ENCODE assay signal across 8 cellular contexts in the genomic region with DNA sequence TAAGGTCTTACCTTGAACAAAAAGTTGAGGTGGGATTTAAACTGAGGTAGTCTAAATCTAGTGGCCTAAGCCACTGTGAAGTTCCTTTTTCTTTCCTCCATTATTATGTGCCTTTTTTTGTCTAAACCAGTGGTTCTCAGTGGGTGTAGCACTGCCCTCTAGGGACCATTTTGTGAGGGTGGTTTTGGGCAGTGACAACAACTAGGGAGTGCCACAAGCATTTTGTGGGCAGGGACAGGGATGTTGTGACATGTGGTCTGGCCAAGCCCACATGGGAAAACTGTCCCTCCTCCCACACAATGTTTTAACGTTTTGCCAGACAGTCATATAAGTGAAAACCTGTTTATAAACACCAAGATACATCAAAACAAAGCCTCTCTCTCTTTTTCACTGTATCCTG.
DNase-seq lines count a peak whose midpoint lies in the region; ATAC-seq and TF ChIP-seq lines count a peak whose summit lies in the region.

No MANE protein-coding gene starts in this region.

- CTCF ChIA-PET in BJ (lab: Yijun Ruan, JAX) = interaction anchor here (0.6 to 2.5 kb wide), 8 partner anchors 9 to 1006 kb away, joined by 3 to 12 read pairs (median 3); partner anchors contain the start of gene FLRT3

- H3K4me3 ChIP-seq in BJ (ENCODE audit: low read depth, low read length) = no peak overlapping the region
- no peak overlapping the region for H3K4me3 ChIP-seq in foreskin fibroblast (ENCODE audit: low read depth in 1 of 2, low read length in 2 of 2)
- H3K4me3 ChIP-seq in upper lobe of left lung = no peak overlapping the region

- ATAC-seq in GM18858 (IDR thresholded peaks at IDR 0.05; ENCODE audit: unreplicated experiment) (peak; percentile 87), HG03342 (IDR thresholded peaks at IDR 0.05; ENCODE audit: unreplicated experiment) (peak; percentile 79), upper lobe of left lung (ENCODE audit: low FRiP score in 2 of 2) (peak; percentile 38 to 57)
- ATAC-seq in activated T-helper 17 cell treated with anti-CD3 and anti-CD28 coated beads, Interleukin-2, amount 50 U/mL, for 72 hours (replicated peaks) = no peak

- peaks cover 0 to 5% (median 0%) of the 10 kb centered on the region in 4 donors for H3K4me1 ChIP-seq in upper lobe of left lung

- H3K9me3 Mint-ChIP-seq in activated T-helper 17 cell treated with anti-CD3 and anti-CD28 coated beads, Interleukin-2, amount 50 U/mL, for 72 hours = peaks cover 15% of the 10 kb centered on the region

- H3K27ac Mint-ChIP-seq in activated T-helper 17 cell treated with anti-CD3 and anti-CD28 coated beads, Interleukin-2, amount 50 U/mL, for 72 hours = no peak overlapping the region

- no peaks in the 10 kb centered on the region for H3K27me3 Mint-ChIP-seq in activated T-helper 17 cell treated with anti-CD3 and anti-CD28 coated beads, Interleukin-2, amount 50 U/mL, for 72 hours

- no peaks in the 10 kb centered on the region for H3K36me3 Mint-ChIP-seq in activated T-helper 17 cell treated with anti-CD3 and anti-CD28 coated beads, Interleukin-2, amount 50 U/mL, for 72 hours (ENCODE audit: low read depth)

- H3K4me1 Mint-ChIP-seq in activated T-helper 17 cell treated with anti-CD3 and anti-CD28 coated beads, Interleukin-2, amount 50 U/mL, for 72 hours = no peaks in the 10 kb centered on the region

- POLR2A ChIA-PET in BJ (lab: Charles Lee) = interaction anchor here (0.5 kb wide), 1 partner anchor 1088 kb away, joined by 3 read pairs; no protein-coding TSS in a partner anchor

- no peak for DNase-seq in BJ (ENCODE audit: low read depth)
- DNase-seq in OCI-M1 (lab: John Stamatoyannopoulos, UW) = peak; percentile 80
- peak; percentile 42 to 77 for DNase-seq in foreskin fibroblast
- peak in 1 of 2 donors; percentile 30 for DNase-seq in upper lobe of left lung
- no peak for DNase-seq in activated effector memory CD4-positive, alpha-beta T cell treated with anti-CD3 and anti-CD28 coated beads, Interleukin-2, amount 50 U/mL, for 16 hours

- 11 to 17% methylated on average over 1 of the region's 1 CpG for WGBS in upper lobe of left lung, 2 donors

- no peaks in the 10 kb centered on the region for H3K36me3 ChIP-seq in BJ (ENCODE audit: control insufficient read depth, insufficient read depth, low read length)
- no peaks in the 10 kb centered on the region for H3K36me3 ChIP-seq in upper lobe of left lung

- no peak for TF ChIP-seq POLR2A in upper lobe of left lung (IDR thresholded peaks at IDR 0.05)

- no peak for TF ChIP-seq EP300 in upper lobe of left lung (IDR thresholded peaks at IDR 0.05)

- H3K9me3 ChIP-seq in upper lobe of left lung = no peaks in the 10 kb centered on the region

- TF ChIP-seq CTCF in BJ (IDR thresholded peaks at IDR 0.05; ENCODE audit: insufficient read depth, low read depth, low read length) (peak; percentile 67), foreskin fibroblast (IDR thresholded peaks at IDR 0.05; ENCODE audit: low read depth, low read length) (peak; percentile 64), upper lobe of left lung (IDR thresholded peaks at IDR 0.05) (peak in 3 of 6 experiments; percentile 13 to 39 (median 21))

- no peak overlapping the region for H3K4me3 Mint-ChIP-seq in activated T-helper 17 cell treated with anti-CD3 and anti-CD28 coated beads, Interleukin-2, amount 50 U/mL, for 72 hours

- no peak overlapping the region for H3K27ac ChIP-seq in upper lobe of left lung

- H3K27me3 ChIP-seq in BJ (ENCODE audit: control insufficient read depth, insufficient read depth, low read length) (no peaks in the 10 kb centered on the region), upper lobe of left lung (no peaks in the 10 kb centered on the region)

Comparison
In these comparisons a context has a peak if more than half of its experiments do, and no peak if none do; other contexts are left out.
1. DNase-seq: peak in OCI-M1 (single experiment) and foreskin fibroblast (2 of 2); none in BJ (single experiment) and activated effector memory CD4-positive, alpha-beta T cell treated with anti-CD3 and anti-CD28 coated beads, Interleukin-2, amount 50 U/mL, for 16 hours (single experiment).